Comparison of ENCODE assay signal across 15 cellular contexts in genomic region chr7:118068-118802, GRCh38.
"Had no signal": no experiment of that assay in that cellular context is flagged by ENCODE, and none has a peak within 500 bp of the region (broad histone marks: within the 10 kb centered on the region; RNA-seq: fewer than 3 reads in every experiment).

No MANE protein-coding gene starts in this region.

- H3K4me1 ChIP-seq: uterus had no signal

- H3K27ac ChIP-seq: cardiac muscle cell, ovary, thyroid gland, uterus had no signal

- H3K36me3 ChIP-seq: adrenal gland, cardiac muscle cell, ovary, thyroid gland, uterus had no signal

- H3K4me3 ChIP-seq: adrenal gland, cardiac muscle cell, ovary, thyroid gland, uterus had no signal

- H3K9me3 ChIP-seq: adrenal gland, ovary, thyroid gland, uterus had no signal

- H3K27me3 ChIP-seq: adrenal gland, ovary, thyroid gland, uterus had no signal

- DNase-seq: activated CD4-positive, alpha-beta memory T cell treated with anti-CD3 and anti-CD28 coated beads, Interleukin-2, amount 10 ng/mL, durations not matched to agents 7 days and 5 days; activated CD4-positive, alpha-beta T cell treated with anti-CD3 and anti-CD28 coated beads for 4 hours; activated CD8-positive, alpha-beta memory T cell treated with anti-CD3 and anti-CD28 coated beads, Interleukin-2, amount 50 U/mL, for 4 hours; activated effector memory CD4-positive, alpha-beta T cell treated with anti-CD3 and anti-CD28 coated beads, Interleukin-2, amount 50 U/mL, for 16 hours; activated T-cell treated with anti-CD3 and anti-CD28 coated beads, Interleukin-2, amount 50 U/mL, for 48 hours; foreskin fibroblast; mesendoderm; stimulated activated CD4-positive, alpha-beta T cell treated with anti-CD3 and anti-CD28 coated beads, Interleukin-12 subunit alpha, Interleukin-12 subunit beta, amount 100 ng/mL, for 4 hours; stimulated activated CD4-positive, alpha-beta T cell treated with anti-CD3 and anti-CD28 coated beads, Interleukin-2, amount 100 ng/mL, for 24 hours; thyroid gland; uterus had no signal

- ATAC-seq: natural killer cell treated with Interleukin-12 subunit alpha and Interleukin-12 subunit beta and Interleukin-15 and Interleukin-18, amount 100 ng/mL, for 72 hours had no signal
